ENCODE assay signal across 22 cellular contexts in genomic region chr20:14553774-14554524, GRCh38.
DNase-seq lines count a peak whose midpoint lies in the region; ATAC-seq and TF ChIP-seq lines count a peak whose summit lies in the region.
"Had no signal": no experiment of that assay in that cellular context is flagged by ENCODE, and none has a peak within 500 bp of the region (broad histone marks: within the 10 kb centered on the region; RNA-seq: fewer than 3 reads in every experiment).

No MANE protein-coding gene starts in this region.

- intact Hi-C loops in Right ventricle myocardium superior (cut with DNase I) = no loop called here
- intact Hi-C loops in Calu3 (cut with micrococcal nuclease; ENCODE audit: unreplicated experiment) = no loop called here

- DNase-seq in Right ventricle myocardium superior = no peak
- no peak for DNase-seq in right atrium auricular region (ENCODE audit: low spot score)
- peak; percentile 42 for DNase-seq in astrocyte of the hippocampus (ENCODE audit: low read depth, low spot score)
- no peak for DNase-seq in osteoblast (ENCODE audit: insufficient read length, low spot score, missing footprints)
- no peak for DNase-seq in activated naive CD4-positive, alpha-beta T cell treated with anti-CD3 and anti-CD28 coated beads, Interleukin-2, amount 10 ng/mL, durations not matched to agents 7 days and 5 days
- DNase-seq in Calu3 = no peak
- DNase-seq: activated CD4-positive, alpha-beta T cell treated with anti-CD3 and anti-CD28 coated beads, Interleukin-2, amount 50 U/mL, for 1 hour; activated naive CD8-positive, alpha-beta T cell treated with anti-CD3 and anti-CD28 coated beads for 36 hours; cortex of kidney; naive thymus-derived CD8-positive, alpha-beta T cell; NCI-H1417 treated with DMSO at 0.1 percent for 48 hours; NCI-H524; stimulated activated CD4-positive, alpha-beta T cell treated with anti-CD3 and anti-CD28 coated beads, Interleukin-12 subunit alpha, Interleukin-12 subunit beta, amount 100 ng/mL, for 4 hours; T-helper 17 cell had no signal

- no peaks in the 10 kb centered on the region for H3K36me3 Mint-ChIP-seq in activated naive CD4-positive, alpha-beta T cell treated with anti-CD3 and anti-CD28 coated beads, Interleukin-2, amount 10 ng/mL, durations not matched to agents 7 days and 5 days
- H3K36me3 Mint-ChIP-seq in Calu3 (ENCODE audit: insufficient read depth, unreplicated experiment) = no peaks in the 10 kb centered on the region
- H3K36me3 Mint-ChIP-seq: activated naive CD8-positive, alpha-beta T cell treated with anti-CD3 and anti-CD28 coated beads for 36 hours; brain; naive thymus-derived CD8-positive, alpha-beta T cell had no signal

- H3K79me2 ChIP-seq in osteoblast (ENCODE audit: insufficient read depth, low read length) = no peaks in the 10 kb centered on the region

- no peak for TF ChIP-seq EP300 in gastroesophageal sphincter (IDR thresholded peaks at IDR 0.05)

- no peak overlapping the region for H3K4me3 ChIP-seq in right atrium auricular region
- H3K4me3 ChIP-seq in gastroesophageal sphincter = no peak overlapping the region
- H3K4me3 ChIP-seq in osteoblast (ENCODE audit: insufficient read depth, low read length) = no peak overlapping the region
- H3K4me3 ChIP-seq: BLaER1 treated with 17β-estradiol and CSF1 and Interleukin-3, amounts not matched to agents 10 nM and 100 nM; tibial nerve had no signal

- TF ChIP-seq CTCF in right atrium auricular region (IDR thresholded peaks at IDR 0.05) (no peak), gastroesophageal sphincter (IDR thresholded peaks at IDR 0.05) (no peak), osteoblast (IDR thresholded peaks at IDR 0.05; ENCODE audit: extremely low read depth, low read depth, low read length) (no peak), Calu3 (IDR thresholded peaks at IDR 0.05; ENCODE audit: unreplicated experiment) (no peak)

- H3K4me2 ChIP-seq in osteoblast (ENCODE audit: insufficient read depth, low read length) = no peak overlapping the region
- H3K4me2 ChIP-seq: BLaER1 treated with 17β-estradiol and CSF1 and Interleukin-3, amounts not matched to agents 10 nM and 100 nM had no signal

- no peaks in the 10 kb centered on the region for H3K27me3 Mint-ChIP-seq in activated naive CD4-positive, alpha-beta T cell treated with anti-CD3 and anti-CD28 coated beads, Interleukin-2, amount 10 ng/mL, durations not matched to agents 7 days and 5 days
- no peaks in the 10 kb centered on the region for H3K27me3 Mint-ChIP-seq in Calu3 (ENCODE audit: unreplicated experiment)
- H3K27me3 Mint-ChIP-seq: activated naive CD8-positive, alpha-beta T cell treated with anti-CD3 and anti-CD28 coated beads for 36 hours; IgD-negative memory B cell; naive thymus-derived CD8-positive, alpha-beta T cell; stimulated activated naive CD8-positive, alpha-beta T cell treated with anti-CD3 and anti-CD28 coated beads, Interleukin-15, Interleukin-2, amounts not matched to agents 100 ng/mL and 50 ng/mL, for 24 hours; T-helper 17 cell had no signal

- no peak overlapping the region for H3K27ac Mint-ChIP-seq in activated naive CD4-positive, alpha-beta T cell treated with anti-CD3 and anti-CD28 coated beads, Interleukin-2, amount 10 ng/mL, durations not matched to agents 7 days and 5 days
- no peak overlapping the region for H3K27ac Mint-ChIP-seq in Calu3 (ENCODE audit: unreplicated experiment)
- H3K27ac Mint-ChIP-seq: activated naive CD8-positive, alpha-beta T cell treated with anti-CD3 and anti-CD28 coated beads for 36 hours; activated T-helper 2 cell treated with anti-CD3 and anti-CD28 coated beads, Interferon-gamma antibody, Interleukin-2, Interleukin-4, amounts not matched to agents 10 μg/mL and 5 μg/mL and 100 μg/mL, durations not matched to agents 14 hours and 24 hours and 36 hours; brain; IgD-negative memory B cell; naive thymus-derived CD8-positive, alpha-beta T cell; stimulated activated naive CD8-positive, alpha-beta T cell treated with anti-CD3 and anti-CD28 coated beads, Interleukin-15, Interleukin-2, amounts not matched to agents 100 ng/mL and 50 ng/mL, for 24 hours; T-helper 17 cell had no signal

- ATAC-seq in Right ventricle myocardium superior (ENCODE audit: poor library complexity) (peak; percentile 58), gastroesophageal sphincter (peak; percentile 70), HG03280 (IDR thresholded peaks at IDR 0.05; ENCODE audit: unreplicated experiment) (no peak)
- ATAC-seq: naive thymus-derived CD8-positive, alpha-beta T cell; T-helper 17 cell had no signal

- no peak for TF ChIP-seq POLR2A in gastroesophageal sphincter (IDR thresholded peaks at IDR 0.05)

- BruUV-seq in Calu3 (replicated peaks; lab: Mats Ljungman, UMichigan) = no TSS peak

- H4K20me1 ChIP-seq in osteoblast (ENCODE audit: insufficient read depth, low read length) = no peaks in the 10 kb centered on the region
- H4K20me1 ChIP-seq: BLaER1 treated with 17β-estradiol and CSF1 and Interleukin-3, amounts not matched to agents 10 nM and 100 nM had no signal

- no peaks in the 10 kb centered on the region for H3K4me1 ChIP-seq in right atrium auricular region
- H3K4me1 ChIP-seq in gastroesophageal sphincter = no peaks in the 10 kb centered on the region
- no peaks in the 10 kb centered on the region for H3K4me1 ChIP-seq in osteoblast (ENCODE audit: insufficient read depth, low read length)
- H3K4me1 ChIP-seq: BLaER1 treated with 17β-estradiol and CSF1 and Interleukin-3, amounts not matched to agents 10 nM and 100 nM; tibial nerve had no signal

- H3K27ac ChIP-seq in right atrium auricular region (no peak overlapping the region), gastroesophageal sphincter (no peak overlapping the region), osteoblast (ENCODE audit: low read depth, low read length) (no peak overlapping the region)
- H3K27ac ChIP-seq: BLaER1 treated with 17β-estradiol and CSF1 and Interleukin-3, amounts not matched to agents 10 nM and 100 nM; tibial nerve had no signal

- no peaks in the 10 kb centered on the region for H3K9me3 Mint-ChIP-seq in activated naive CD4-positive, alpha-beta T cell treated with anti-CD3 and anti-CD28 coated beads, Interleukin-2, amount 10 ng/mL, durations not matched to agents 7 days and 5 days
- H3K9me3 Mint-ChIP-seq in Calu3 (ENCODE audit: low read depth, unreplicated experiment) = no peaks in the 10 kb centered on the region
- H3K9me3 Mint-ChIP-seq: brain; stimulated activated naive CD8-positive, alpha-beta T cell treated with anti-CD3 and anti-CD28 coated beads, Interleukin-15, Interleukin-2, amounts not matched to agents 100 ng/mL and 50 ng/mL, for 24 hours had no signal

- H3K27me3 ChIP-seq in right atrium auricular region (no peaks in the 10 kb centered on the region), gastroesophageal sphincter (no peaks in the 10 kb centered on the region), osteoblast (ENCODE audit: insufficient read depth, low read length) (no peaks in the 10 kb centered on the region)
- H3K27me3 ChIP-seq: BLaER1 treated with 17β-estradiol and CSF1 and Interleukin-3, amounts not matched to agents 10 nM and 100 nM; tibial nerve had no signal

- CTCF ChIA-PET in activated naive CD4-positive, alpha-beta T cell treated with anti-CD3 and anti-CD28 coated beads, Interleukin-2, amount 10 ng/mL, durations not matched to agents 7 days and 5 days (lab: Charles Lee) = no interaction called here
- CTCF ChIA-PET in Calu3 (lab: Charles Lee) = no interaction called here

- H2AFZ ChIP-seq in osteoblast (ENCODE audit: low read length) = no peak overlapping the region

- H3K9me3 ChIP-seq in right atrium auricular region (no peaks in the 10 kb centered on the region), gastroesophageal sphincter (no peaks in the 10 kb centered on the region), osteoblast (ENCODE audit: low read depth, low read length) (no peaks in the 10 kb centered on the region)
- H3K9me3 ChIP-seq: BLaER1 treated with 17β-estradiol and CSF1 and Interleukin-3, amounts not matched to agents 10 nM and 100 nM; tibial nerve had no signal

- WGBS in gastroesophageal sphincter (ENCODE audit: low coverage in 1 of 2), 2 donors = 54 to 73% methylated on average over 3 of the region's 6 CpGs

- no peak overlapping the region for H3K4me3 Mint-ChIP-seq in activated naive CD4-positive, alpha-beta T cell treated with anti-CD3 and anti-CD28 coated beads, Interleukin-2, amount 10 ng/mL, durations not matched to agents 7 days and 5 days
- H3K4me3 Mint-ChIP-seq in Calu3 (ENCODE audit: low read depth, unreplicated experiment) = no peak overlapping the region
- H3K4me3 Mint-ChIP-seq: activated naive CD8-positive, alpha-beta T cell treated with anti-CD3 and anti-CD28 coated beads for 36 hours; brain; IgD-negative memory B cell; naive thymus-derived CD8-positive, alpha-beta T cell; stimulated activated naive CD8-positive, alpha-beta T cell treated with anti-CD3 and anti-CD28 coated beads, Interleukin-15, Interleukin-2, amounts not matched to agents 100 ng/mL and 50 ng/mL, for 24 hours; T-helper 17 cell had no signal

- no peaks in the 10 kb centered on the region for H3K4me1 Mint-ChIP-seq in activated naive CD4-positive, alpha-beta T cell treated with anti-CD3 and anti-CD28 coated beads, Interleukin-2, amount 10 ng/mL, durations not matched to agents 7 days and 5 days
- no peaks in the 10 kb centered on the region for H3K4me1 Mint-ChIP-seq in Calu3 (ENCODE audit: low read depth, unreplicated experiment)
- H3K4me1 Mint-ChIP-seq: activated naive CD8-positive, alpha-beta T cell treated with anti-CD3 and anti-CD28 coated beads for 36 hours; brain; IgD-negative memory B cell; T-helper 17 cell had no signal

- no peaks in the 10 kb centered on the region for H3K36me3 ChIP-seq in right atrium auricular region
- no peaks in the 10 kb centered on the region for H3K36me3 ChIP-seq in gastroesophageal sphincter
- H3K36me3 ChIP-seq in osteoblast (ENCODE audit: insufficient read depth, low read length) = no peaks in the 10 kb centered on the region
- H3K36me3 ChIP-seq: BLaER1 treated with 17β-estradiol and CSF1 and Interleukin-3, amounts not matched to agents 10 nM and 100 nM; tibial nerve had no signal
